Comparison of ENCODE assay signal across 1 cellular context in genomic region chr19:616732-617526, GRCh38.
TF ChIP-seq lines count a peak whose summit lies in the region.

No MANE protein-coding gene starts in this region.

TF ChIP-seq in GM12878, 131 proteins besides CTCF, POLR2A, EP300 and RAD21:
- TF ChIP-seq EGR1 (IDR thresholded peaks at IDR 0.05; ENCODE audit: borderline replicate concordance in 1 of 2, low read depth in 2 of 2, low read length in 2 of 2): peak in 1 of 2 experiments; percentile 70; a peak in 1 of 3 replicates
- TF ChIP-seq ESRRA (IDR thresholded peaks at IDR 0.05; ENCODE audit: low read length): no peak
- no peak for TF ChIP-seq RELB (IDR thresholded peaks at IDR 0.05; ENCODE audit: low read depth)
- no peak for TF ChIP-seq FOXM1 (IDR thresholded peaks at IDR 0.05; ENCODE audit: low read depth, low read length)
